In the genomic region with DNA sequence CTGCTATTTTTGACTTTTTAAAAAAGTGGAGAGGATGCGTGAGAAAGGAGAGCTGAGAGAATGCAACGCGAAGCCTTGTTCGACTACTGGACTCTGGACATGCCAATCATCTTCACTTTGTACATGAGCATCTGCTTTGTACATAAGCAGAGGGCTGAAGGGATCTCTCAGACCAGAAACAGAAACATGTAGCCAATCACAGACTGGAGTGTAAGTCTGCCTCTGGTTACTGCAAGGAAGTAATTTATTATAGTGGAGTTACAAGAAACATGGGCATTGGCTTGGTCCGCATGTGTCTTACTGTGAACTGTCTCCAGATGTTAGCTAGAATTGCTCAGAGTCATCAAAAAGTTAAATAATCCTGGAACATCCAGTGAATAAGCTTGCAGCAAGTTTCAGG, we compare ENCODE assay signal across 25 cellular contexts.
"Had no signal": no experiment of that assay in that cellular context is flagged by ENCODE, and none has a peak within 500 bp of the region (broad histone marks: within the 10 kb centered on the region; RNA-seq: fewer than 3 reads in every experiment).

No MANE protein-coding gene starts in this region.

- H3K4me1 ChIP-seq: ascending aorta, Peyer's patch had no signal

- H3K27me3 ChIP-seq: ascending aorta, Peyer's patch had no signal

- DNase-seq: activated CD4-positive, alpha-beta T cell treated with anti-CD3 and anti-CD28 coated beads for 48 hours; activated CD4-positive, alpha-beta T cell treated with anti-CD3 and anti-CD28 coated beads, Interleukin-2, amount 50 U/mL, for 48 hours; activated CD4-positive, CD25-positive, alpha-beta regulatory T cell treated with anti-CD3 and anti-CD28 coated beads, Interleukin-2, amount 50 U/mL, for 72 hours; activated CD8-positive, alpha-beta memory T cell treated with anti-CD3 and anti-CD28 coated beads, Interleukin-2, amount 10 ng/mL, durations not matched to agents 7 days and 5 days; activated effector memory CD4-positive, alpha-beta T cell treated with Interleukin-2 at 50 U/mL for 16 hours; activated naive CD4-positive, alpha-beta T cell; activated T-cell treated with anti-CD3 and anti-CD28 coated beads, Interleukin-2, amount 50 U/mL, for 24 hours; amniotic stem cell; Karpas-422; MM.1S; NCI-H1105 treated with DMSO at 0.1 percent for 48 hours; NCI-H1436 treated with DMSO at 0.1 percent for 48 hours; NCI-H187; NCI-H2081 treated with DMSO at 0.1 percent for 48 hours; NCI-H446; NCI-H524; Peyer's patch; SHP77 treated with DMSO at 0.1 percent for 48 hours had no signal

- H3K9me3 Mint-ChIP-seq: activated naive CD4-positive, alpha-beta T cell treated with anti-CD3 and anti-CD28 coated beads, Interleukin-2, amount 50 U/mL, for 24 hours; T-helper 1 cell treated with Interleukin-12 subunit alpha and Interleukin-12 subunit beta and Interleukin-4 antibody, amounts not matched to agents 30 μg/mL and 1 μg/mL, for 36 hours had no signal

- H3K4me1 Mint-ChIP-seq: activated CD8-positive, alpha-beta memory T cell treated with anti-CD3 and anti-CD28 coated beads, Interleukin-2, amount 10 ng/mL, durations not matched to agents 7 days and 5 days; activated naive CD4-positive, alpha-beta T cell treated with anti-CD3 and anti-CD28 coated beads, Interleukin-2, amount 50 U/mL, for 24 hours; brain; central memory CD8-positive, alpha-beta T cell had no signal

- H3K36me3 ChIP-seq: ascending aorta, Peyer's patch had no signal

- H3K27me3 Mint-ChIP-seq: activated CD8-positive, alpha-beta memory T cell treated with anti-CD3 and anti-CD28 coated beads, Interleukin-2, amount 10 ng/mL, durations not matched to agents 7 days and 5 days; activated naive CD4-positive, alpha-beta T cell treated with anti-CD3 and anti-CD28 coated beads, Interleukin-2, amount 50 U/mL, for 24 hours; activated T-cell treated with anti-CD3 and anti-CD28 coated beads, Interleukin-2, amount 50 U/mL, for 24 hours; brain; central memory CD8-positive, alpha-beta T cell had no signal

- H3K27ac ChIP-seq: ascending aorta, Peyer's patch had no signal

- ATAC-seq: activated CD8-positive, alpha-beta memory T cell treated with anti-CD3 and anti-CD28 coated beads, Interleukin-2, amount 10 ng/mL, durations not matched to agents 7 days and 5 days; WTC11 had no signal

- H3K27ac Mint-ChIP-seq: activated CD8-positive, alpha-beta memory T cell treated with anti-CD3 and anti-CD28 coated beads, Interleukin-2, amount 10 ng/mL, durations not matched to agents 7 days and 5 days; activated naive CD4-positive, alpha-beta T cell treated with anti-CD3 and anti-CD28 coated beads, Interleukin-2, amount 50 U/mL, for 24 hours; activated T-cell treated with anti-CD3 and anti-CD28 coated beads, Interleukin-2, amount 50 U/mL, for 24 hours; activated T-helper 1 cell treated with anti-CD3 and anti-CD28 coated beads, Interleukin-12 subunit alpha, Interleukin-12 subunit beta, Interleukin-2, Interleukin-4 antibody, amounts not matched to agents 30 ng/mL and 10 ng/mL and 1 ng/mL, durations not matched to agents 14 hours and 24 hours and 36 hours; brain; T-helper 1 cell treated with Interleukin-12 subunit alpha and Interleukin-12 subunit beta and Interleukin-4 antibody, amounts not matched to agents 30 μg/mL and 1 μg/mL, for 36 hours; WTC11 had no signal

- H3K9me3 ChIP-seq: ascending aorta, Peyer's patch had no signal

- H3K36me3 Mint-ChIP-seq: activated CD8-positive, alpha-beta memory T cell treated with anti-CD3 and anti-CD28 coated beads, Interleukin-2, amount 10 ng/mL, durations not matched to agents 7 days and 5 days; activated naive CD4-positive, alpha-beta T cell treated with anti-CD3 and anti-CD28 coated beads, Interleukin-2, amount 50 U/mL, for 24 hours had no signal

- H3K4me3 ChIP-seq: ascending aorta, Peyer's patch had no signal

- H3K4me3 Mint-ChIP-seq: activated CD8-positive, alpha-beta memory T cell treated with anti-CD3 and anti-CD28 coated beads, Interleukin-2, amount 10 ng/mL, durations not matched to agents 7 days and 5 days; activated naive CD4-positive, alpha-beta T cell treated with anti-CD3 and anti-CD28 coated beads, Interleukin-2, amount 50 U/mL, for 24 hours; activated T-cell treated with anti-CD3 and anti-CD28 coated beads, Interleukin-2, amount 50 U/mL, for 24 hours; activated T-helper 1 cell treated with anti-CD3 and anti-CD28 coated beads, Interleukin-12 subunit alpha, Interleukin-12 subunit beta, Interleukin-2, Interleukin-4 antibody, amounts not matched to agents 30 ng/mL and 10 ng/mL and 1 ng/mL, durations not matched to agents 14 hours and 24 hours and 36 hours; brain; central memory CD8-positive, alpha-beta T cell; T-helper 1 cell treated with Interleukin-12 subunit alpha and Interleukin-12 subunit beta and Interleukin-4 antibody, amounts not matched to agents 30 μg/mL and 1 μg/mL, for 36 hours; WTC11 had no signal
